ENCODE assay signal across 9 cellular contexts in genomic region chr2:24122356-24123211, GRCh38. TPM values are rescaled to one million over a fixed set of nuclear protein-coding genes. Genes with fewer than 3 reads are reported as not detected.
A peak's percentile ranks its signal among the peaks of the same experiment; 100 is the strongest.
DNase-seq lines count a peak whose midpoint lies in the region; ATAC-seq, FAIRE-seq and TF ChIP-seq lines count a peak whose summit lies in the region.
"Had no signal": no experiment of that assay in that cellular context is flagged by ENCODE, and none has a peak within 500 bp of the region (broad histone marks: within the 10 kb centered on the region; RNA-seq: fewer than 3 reads in every experiment).

No MANE protein-coding gene starts in this region.

- ATAC-seq in GM19397 (IDR thresholded peaks at IDR 0.05; ENCODE audit: unreplicated experiment), result no peak

- H3K27me3 ChIP-seq in DOHH2 (ENCODE audit: control insufficient read depth, low read length) (no peaks in the 10 kb centered on the region), Loucy (ENCODE audit: insufficient read depth, low read length, poor library complexity, severe bottlenecking) (no peaks in the 10 kb centered on the region), bronchial epithelial cell (ENCODE audit: control insufficient read depth, insufficient read depth, low read length) (no peaks in the 10 kb centered on the region)

- DNase-seq in bronchial epithelial cell (ENCODE audit: low read depth) (no peak), HuH-7 (ENCODE audit: low spot score) (no peak), activated gamma-delta T cell (lab: John Stamatoyannopoulos, UW) (no peak), cortex of kidney (lab: John Stamatoyannopoulos, UW) (no peak)

- no peaks in the 10 kb centered on the region for H3K9me3 ChIP-seq in DOHH2 (ENCODE audit: control insufficient read depth, insufficient read depth, low read length)
- H3K9me3 ChIP-seq in Loucy (ENCODE audit: insufficient read depth, low read depth, low read length), result no peaks in the 10 kb centered on the region
- H3K9me3 ChIP-seq in mesodermal cell (ENCODE audit: control insufficient read depth, low read length), result no peaks in the 10 kb centered on the region

- H3K4me3 ChIP-seq in DOHH2 (ENCODE audit: low read length) (peak overlapping the region; percentile 87), Loucy (ENCODE audit: low read length, poor library complexity, severe bottlenecking) (peak overlapping the region; percentile 78), bronchial epithelial cell (ENCODE audit: low read depth, low read length) (peak overlapping the region; percentile 74), mesodermal cell (ENCODE audit: extremely low read depth, insufficient read depth, low read length, poor library complexity, severe bottlenecking) (peak overlapping the region; percentile 52)

- WGBS in mesodermal cell (ENCODE audit: insufficient coverage in 2 of 2), 2 experiments, result 32 to 36% methylated on average over 6 to 14 of the region's 16 CpGs

- H3K36me3 ChIP-seq in DOHH2 (ENCODE audit: control insufficient read depth, low read length) (no peaks in the 10 kb centered on the region), Loucy (ENCODE audit: insufficient read depth, low read length) (no peaks in the 10 kb centered on the region), bronchial epithelial cell (ENCODE audit: control insufficient read depth, insufficient read depth, low read length) (no peaks in the 10 kb centered on the region), mesodermal cell (ENCODE audit: control insufficient read depth, insufficient read depth, low read length) (no peaks in the 10 kb centered on the region)

- TF ChIP-seq CTCF in DOHH2 (IDR thresholded peaks at IDR 0.05; ENCODE audit: low read depth, low read length, poor library complexity, severe bottlenecking) (no peak), Loucy (conservative IDR thresholded peaks at IDR 0.05; ENCODE audit: low read length) (no peak), bronchial epithelial cell (IDR thresholded peaks at IDR 0.05; ENCODE audit: insufficient read depth, low read length, severe bottlenecking) (no peak)

- H3K4me1 ChIP-seq in DOHH2 (ENCODE audit: control insufficient read depth, low read length) (peaks cover 31% of the 10 kb centered on the region), Loucy (ENCODE audit: insufficient read depth, low read length, poor library complexity, severe bottlenecking) (peaks cover 22% of the 10 kb centered on the region), mesodermal cell (ENCODE audit: control insufficient read depth, insufficient read depth, low read length, poor library complexity, severe bottlenecking) (no peaks in the 10 kb centered on the region)

- peaks cover 27% of the 10 kb centered on the region for H3K79me2 ChIP-seq in DOHH2 (ENCODE audit: control insufficient read depth, low read length)
- peaks cover 19% of the 10 kb centered on the region for H3K79me2 ChIP-seq in Loucy (ENCODE audit: insufficient read depth, low read length)

- H3K27ac ChIP-seq in DOHH2 (ENCODE audit: low read depth, low read length), result peak overlapping the region; percentile 68
- peak overlapping the region; percentile 44 for H3K27ac ChIP-seq in mesodermal cell (ENCODE audit: low read depth, low read length, severe bottlenecking)

- H3K9me2 ChIP-seq in DOHH2 (replicated peaks; ENCODE audit: control insufficient read depth, low read length) (no peaks in the 10 kb centered on the region), Loucy (replicated peaks; ENCODE audit: low read depth, low read length) (no peaks in the 10 kb centered on the region)

- peak overlapping the region; percentile 95 for H2AFZ ChIP-seq in Loucy (ENCODE audit: low read length)

- H3K9ac ChIP-seq in Loucy (ENCODE audit: low read depth, low read length, poor library complexity, severe bottlenecking), result peak overlapping the region; percentile 81

- peak overlapping the region; percentile 79 for H3K4me2 ChIP-seq in DOHH2 (ENCODE audit: low read length)
- peak overlapping the region; percentile 76 for H3K4me2 ChIP-seq in Loucy (ENCODE audit: low read depth, low read length, poor library complexity, severe bottlenecking)

- no peak for FAIRE-seq in bronchial epithelial cell (lab: Jason Lieb, UNC)

- H3F3A ChIP-seq in DOHH2 (ENCODE audit: control insufficient read depth, insufficient read depth) (peaks cover 15% of the 10 kb centered on the region; the same call in 1 of the 2 replicates), Loucy (ENCODE audit: low read depth) (no peaks in the 10 kb centered on the region)

- H4K20me1 ChIP-seq in DOHH2 (ENCODE audit: control insufficient read depth, insufficient read depth, low read depth, low read length) (no peaks in the 10 kb centered on the region), Loucy (ENCODE audit: insufficient read depth, low read length, poor library complexity, severe bottlenecking) (no peaks in the 10 kb centered on the region)

RNA-seq across cellular contexts. Expression of gene PFN4, which starts 0.6 kb away (rescaled TPM):
- total RNA-seq in bronchial epithelial cell, result under 0.01 and 0.38 TPM in 2 replicates
- polyA plus RNA-seq in mesodermal cell (2013, experiment 1 of 2), result 0.81 TPM
- 0.91 TPM for polyA plus RNA-seq in mesodermal cell (2013, experiment 2 of 2)

RNA-seq across cellular contexts. Expression of gene FAM228B, which starts 0.7 kb away (rescaled TPM):
- 3.2 and 5.0 TPM in 2 replicates for total RNA-seq in bronchial epithelial cell
- 11.8 TPM for polyA plus RNA-seq in mesodermal cell (2013, experiment 1 of 2)
- polyA plus RNA-seq in mesodermal cell (2013, experiment 2 of 2), result 12.4 TPM

RNA-seq across cellular contexts. Expression of gene TP53I3, which starts 38.0 kb away (rescaled TPM):
- 34.5 and 65.0 TPM in 2 replicates for total RNA-seq in bronchial epithelial cell
- polyA plus RNA-seq in mesodermal cell (2013, experiment 1 of 2), result 35.4 TPM
- polyA plus RNA-seq in mesodermal cell (2013, experiment 2 of 2), result 35.0 TPM

RNA-seq across cellular contexts. Expression of gene SF3B6, which starts 46.5 kb away (rescaled TPM):
- 202 and 223 TPM in 2 replicates for total RNA-seq in bronchial epithelial cell
- 165 TPM for polyA plus RNA-seq in mesodermal cell (2013, experiment 1 of 2)
- 179 TPM for polyA plus RNA-seq in mesodermal cell (2013, experiment 2 of 2)

RNA-seq across cellular contexts. Expression of gene FAM228A, which starts 52.3 kb away (rescaled TPM):
- 0.13 TPM in 1 of 2 replicates, not detected in the other for total RNA-seq in bronchial epithelial cell
- polyA plus RNA-seq in mesodermal cell (2013, experiment 1 of 2), result 0.44 TPM
- 0.71 TPM for polyA plus RNA-seq in mesodermal cell (2013, experiment 2 of 2)
- total RNA-seq: SK-MEL-5 had no signal
